Comparison of ENCODE assay signal across 7 cellular contexts in the genomic region with DNA sequence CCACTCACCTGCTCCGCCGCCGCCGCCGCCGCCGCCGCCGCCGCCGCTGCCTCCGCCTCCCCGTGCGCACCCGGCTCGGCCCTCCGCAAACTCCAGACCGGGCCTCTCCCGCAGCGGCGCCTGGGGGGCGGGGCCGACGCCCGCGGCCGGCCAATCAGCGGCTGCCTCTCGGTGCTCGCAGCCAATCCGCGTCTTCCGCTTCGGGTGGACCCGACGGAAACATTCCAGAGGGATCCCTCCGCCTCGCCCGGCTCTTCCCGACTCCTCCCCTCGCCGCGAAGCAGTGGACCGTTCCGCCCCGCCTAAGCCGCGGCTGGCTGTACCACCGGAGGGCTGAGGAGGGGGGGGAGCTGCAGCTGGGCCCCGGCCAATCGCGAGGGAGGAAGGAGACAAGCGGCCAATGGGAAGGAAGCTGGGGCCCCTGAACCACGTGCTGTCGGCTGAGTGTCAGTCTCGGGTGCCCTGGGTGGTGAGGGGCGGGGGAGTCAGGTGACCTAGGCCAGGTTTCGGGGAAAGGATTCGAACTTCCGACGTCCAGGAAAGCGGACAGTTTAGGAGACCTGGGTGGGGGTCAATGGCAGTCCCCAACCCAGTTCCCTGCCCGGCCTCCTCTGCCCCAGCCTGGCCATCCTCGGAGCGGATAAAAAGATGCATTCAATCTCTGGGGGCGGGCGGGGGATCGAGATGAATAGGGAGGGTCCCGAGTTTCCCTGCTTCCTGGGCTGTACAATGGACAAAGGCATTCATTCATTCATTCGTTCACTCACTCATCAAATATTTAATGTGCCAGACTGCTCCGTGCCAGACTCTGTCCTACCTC. TPM values are rescaled to one million over a fixed set of nuclear protein-coding genes. Genes with fewer than 3 reads are reported as not detected.
DNase-seq lines count a peak whose midpoint lies in the region; ATAC-seq and TF ChIP-seq lines count a peak whose summit lies in the region.

A gene with protein sequence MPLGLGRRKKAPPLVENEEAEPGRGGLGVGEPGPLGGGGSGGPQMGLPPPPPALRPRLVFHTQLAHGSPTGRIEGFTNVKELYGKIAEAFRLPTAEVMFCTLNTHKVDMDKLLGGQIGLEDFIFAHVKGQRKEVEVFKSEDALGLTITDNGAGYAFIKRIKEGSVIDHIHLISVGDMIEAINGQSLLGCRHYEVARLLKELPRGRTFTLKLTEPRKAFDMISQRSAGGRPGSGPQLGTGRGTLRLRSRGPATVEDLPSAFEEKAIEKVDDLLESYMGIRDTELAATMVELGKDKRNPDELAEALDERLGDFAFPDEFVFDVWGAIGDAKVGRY (minus strand): TSS at position 99 of the 820 bp plus-strand sequence. CDS start 13,151 bp downstream, outside the sequence.

- DNase-seq in HL-60 (ENCODE audit: low read depth in 1 of 2, low spot score in 1 of 2) = peak; percentile 77 to 95
- peak; percentile 100 for DNase-seq in NCI-H82 treated with DMSO at 0.1 percent for 48 hours (lab: John Stamatoyannopoulos, UW; ENCODE audit: unreplicated experiment)
- DNase-seq in activated CD8-positive, alpha-beta T cell treated with anti-CD3 and anti-CD28 coated beads, Interleukin-2, amount 10 ng/mL, durations not matched to agents 7 days and 5 days = peak; percentile 81
- DNase-seq in ecto neural progenitor cell (ENCODE audit: low spot score) = peak; percentile 99
- DNase-seq in stimulated activated CD4-positive, alpha-beta T cell treated with anti-CD3 and anti-CD28 coated beads, Interleukin-2, amount 100 ng/mL, for 48 hours = peak; percentile 80 to 81

- TF ChIP-seq RAD21 in liver (IDR thresholded peaks at IDR 0.05) = no peak

- H3K36me3 Mint-ChIP-seq in activated CD8-positive, alpha-beta T cell treated with anti-CD3 and anti-CD28 coated beads, Interleukin-2, amount 10 ng/mL, durations not matched to agents 7 days and 5 days (ENCODE audit: low read depth) = peaks cover 11% of the 10 kb centered on the region

- peaks cover 3 to 30% (median 21%) of the 10 kb centered on the region in 4 donors for H3K4me1 ChIP-seq in liver (ENCODE audit: control insufficient read depth in 4 of 4, insufficient read depth in 4 of 4, low read length in 3 of 4)

- peak within 1 kb of the TSS in 1 of 2 donors; percentile 60 for H3K9ac ChIP-seq in liver (ENCODE audit: low read depth in 1 of 2, low read length in 2 of 2)

- peaks cover 35% of the 10 kb centered on the region for H3K4me1 Mint-ChIP-seq in activated CD8-positive, alpha-beta T cell treated with anti-CD3 and anti-CD28 coated beads, Interleukin-2, amount 10 ng/mL, durations not matched to agents 7 days and 5 days (ENCODE audit: low read depth)

- H3K27me3 ChIP-seq in HL-60 (ENCODE audit: insufficient read depth, poor library complexity, severe bottlenecking) (no peaks in the 10 kb centered on the region), liver (ENCODE audit: control insufficient read depth in 4 of 4, insufficient read depth in 4 of 4, low read length in 3 of 4) (no peaks in the 10 kb centered on the region)

- H3K9me3 Mint-ChIP-seq in activated CD8-positive, alpha-beta T cell treated with anti-CD3 and anti-CD28 coated beads, Interleukin-2, amount 10 ng/mL, durations not matched to agents 7 days and 5 days (ENCODE audit: insufficient read depth) = no peaks in the 10 kb centered on the region

- peaks cover 2% of the 10 kb centered on the region for H3K27me3 Mint-ChIP-seq in activated CD8-positive, alpha-beta T cell treated with anti-CD3 and anti-CD28 coated beads, Interleukin-2, amount 10 ng/mL, durations not matched to agents 7 days and 5 days (ENCODE audit: low read depth)

- CTCF ChIA-PET in activated CD8-positive, alpha-beta T cell treated with anti-CD3 and anti-CD28 coated beads, Interleukin-2, amount 10 ng/mL, durations not matched to agents 7 days and 5 days (lab: Charles Lee) = interaction anchor here (0.6 to 4.4 kb wide), 9 partner anchors 9 to 191 kb away, joined by 3 to 47 read pairs (median 3); no protein-coding TSS in a partner anchor

- peak within 1 kb of the TSS; percentile 53 for H3K4me3 ChIP-seq in HL-60 (replicated peaks; ENCODE audit: insufficient read depth, low read length)
- peak within 1 kb of the TSS; percentile 67 to 85 (median 70) for H3K4me3 ChIP-seq in liver (ENCODE audit: low read depth in 1 of 3, low read length in 3 of 3)

- 6% methylated on average over 71 of the region's 71 CpGs for WGBS in liver

- H3K27ac ChIP-seq in HL-60 (replicated peaks) (peak within 1 kb of the TSS; percentile 47), liver (ENCODE audit: low read depth in 1 of 2, low read length in 2 of 2) (peak within 1 kb of the TSS; percentile 32 to 40)

- H3K4me3 Mint-ChIP-seq in activated CD8-positive, alpha-beta T cell treated with anti-CD3 and anti-CD28 coated beads, Interleukin-2, amount 10 ng/mL, durations not matched to agents 7 days and 5 days = peak within 1 kb of the TSS; percentile 80

- TF ChIP-seq CTCF in HL-60 (IDR thresholded peaks at IDR 0.05; ENCODE audit: insufficient read depth, low read length) (no peak), liver (IDR thresholded peaks at IDR 0.05; ENCODE audit: low read depth, low read length, missing input control) (no peak)

- peak within 1 kb of the TSS; percentile 78 for H3K27ac Mint-ChIP-seq in activated CD8-positive, alpha-beta T cell treated with anti-CD3 and anti-CD28 coated beads, Interleukin-2, amount 10 ng/mL, durations not matched to agents 7 days and 5 days

- POLR2A ChIA-PET in activated CD8-positive, alpha-beta T cell treated with anti-CD3 and anti-CD28 coated beads, Interleukin-2, amount 10 ng/mL, durations not matched to agents 7 days and 5 days (lab: Charles Lee) = interaction anchor here (0.5 to 2.1 kb wide), 6 partner anchors 11 to 90 kb away, joined by 4 to 13 read pairs (median 4); a partner anchor contains a TSS

- ATAC-seq in GM18517 (IDR thresholded peaks at IDR 0.05; ENCODE audit: unreplicated experiment) = peak; percentile 57
- peak; percentile 91 for ATAC-seq in activated CD8-positive, alpha-beta T cell treated with anti-CD3 and anti-CD28 coated beads, Interleukin-2, amount 10 ng/mL, durations not matched to agents 7 days and 5 days

- no peaks in the 10 kb centered on the region for H3K9me3 ChIP-seq in liver (ENCODE audit: control insufficient read depth in 4 of 4, low read length in 3 of 4)

- H3K36me3 ChIP-seq in liver (ENCODE audit: control insufficient read depth in 4 of 4, insufficient read depth in 3 of 4, low read depth in 1 of 4, low read length in 3 of 4) = peaks cover 0 to 3% (median 2%) of the 10 kb centered on the region in 4 donors

TF ChIP-seq in liver, 16 proteins besides CTCF, POLR2A, EP300 and RAD21:
- TF ChIP-seq RXRA (IDR thresholded peaks at IDR 0.05) (peak; percentile 22 to 34), TAF1 (conservative IDR thresholded peaks at IDR 0.05) (no peak), SP1 (IDR thresholded peaks at IDR 0.05) (peak; percentile 84), JUND (IDR thresholded peaks at IDR 0.05) (no peak), GABPA (IDR thresholded peaks at IDR 0.05 in 1 of 2, conservative IDR thresholded peaks at IDR 0.05 in 1 of 2) (peak in 1 of 2 donors; percentile 0), YY1 (IDR thresholded peaks at IDR 0.05) (peak; percentile 18)
- TF ChIP-seq, protein P1, sequence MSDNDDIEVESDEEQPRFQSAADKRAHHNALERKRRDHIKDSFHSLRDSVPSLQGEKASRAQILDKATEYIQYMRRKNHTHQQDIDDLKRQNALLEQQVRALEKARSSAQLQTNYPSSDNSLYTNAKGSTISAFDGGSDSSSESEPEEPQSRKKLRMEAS (IDR thresholded peaks at IDR 0.05) = peak; percentile 66

RNA-seq across cellular contexts. Expression of the gene that starts here (rescaled TPM):
- 10 to 100 TPM; 37.9 to 39.3 TPM for total RNA-seq in activated CD8-positive, alpha-beta T cell treated with anti-CD3 and anti-CD28 coated beads, Interleukin-2, amount 10 ng/mL, durations not matched to agents 7 days and 5 days
- total RNA-seq in liver = 10 to 100 TPM; 18.4 to 31.7 TPM
- 10 to 100 TPM; 19.4 to 34.5 TPM for polyA plus RNA-seq in liver

Comparison
In these comparisons a context has a peak if more than half of its experiments do, and no peak if none do; other contexts are left out.
1. Peak in every context shown above with its lines: DNase-seq, ATAC-seq, H3K4me3 ChIP-seq and H3K27ac ChIP-seq.